In genomic region chr22:26893034-26893710, GRCh38 we compare ENCODE assay signal across 12 cellular contexts.
DNase-seq lines count a peak whose midpoint lies in the region; ATAC-seq, FAIRE-seq and TF ChIP-seq lines count a peak whose summit lies in the region.
"Had no signal": no experiment of that assay in that cellular context is flagged by ENCODE, and none has a peak within 500 bp of the region (broad histone marks: within the 10 kb centered on the region; RNA-seq: fewer than 3 reads in every experiment).

No MANE protein-coding gene starts in this region.

- intact Hi-C loops in posterior vena cava (cut with DNase I), result loop anchor here in 1 of 2 donors (10.0 kb wide), 1 partner anchor 212 kb away; no protein-coding TSS in a partner anchor

- peak; percentile 68 for DNase-seq in Daoy (ENCODE audit: low read depth)
- DNase-seq in NCI-H2029 treated with DMSO at 0.1 percent for 48 hours (lab: John Stamatoyannopoulos, UW), result peak; percentile 92
- peak; percentile 87 for DNase-seq in posterior vena cava (ENCODE audit: low spot score)
- no peak for DNase-seq in activated CD4-positive, alpha-beta T cell treated with anti-CD3 and anti-CD28 coated beads, Interleukin-2, amount 50 U/mL, for 1 hour
- DNase-seq in GM19239 (ENCODE audit: insufficient read length, low spot score), result no peak
- DNase-seq in medulla oblongata (ENCODE audit: extremely low spot score), result no peak
- DNase-seq: CD4-positive, CD25-positive, alpha-beta regulatory T cell; midbrain; PC-9 had no signal

- peaks cover 3% of the 10 kb centered on the region for H3K27me3 Mint-ChIP-seq in brain

- H3K4me1 Mint-ChIP-seq in brain, result peaks cover 54% of the 10 kb centered on the region

- peak overlapping the region; percentile 67 to 97 (median 89) for H3K27ac Mint-ChIP-seq in brain
- H3K27ac Mint-ChIP-seq: CD4-positive, CD25-positive, alpha-beta regulatory T cell had no signal

- peak overlapping the region in 4 of 5 experiments; percentile 51 to 68 (median 63) for H3K4me3 Mint-ChIP-seq in brain
- H3K4me3 Mint-ChIP-seq: CD4-positive, CD25-positive, alpha-beta regulatory T cell had no signal

- H3K9me3 Mint-ChIP-seq in brain, result peaks cover 1 to 9% (median 3%) of the 10 kb centered on the region in 5 experiments

- FAIRE-seq in GM19239 (lab: Jason Lieb, UNC), result no peak

- H3K36me3 Mint-ChIP-seq in brain, result peaks cover 5% of the 10 kb centered on the region

- ATAC-seq in HG02610 (IDR thresholded peaks at IDR 0.05; ENCODE audit: unreplicated experiment), result no peak
- ATAC-seq: HCT116 had no signal

- TF ChIP-seq CTCF in brain (conservative IDR thresholded peaks at IDR 0.05), result no peak

Comparison
In these comparisons a context has a peak if more than half of its experiments do, and no peak if none do; other contexts are left out.
1. DNase-seq: peak in Daoy (single experiment), NCI-H2029 treated with DMSO at 0.1 percent for 48 hours (single experiment) and posterior vena cava (single experiment); none in activated CD4-positive, alpha-beta T cell treated with anti-CD3 and anti-CD28 coated beads, Interleukin-2, amount 50 U/mL, for 1 hour (single experiment), GM19239 (single experiment) and medulla oblongata (single experiment).